ENCODE assay signal across 25 cellular contexts in genomic region chr3:111746772-111747171, GRCh38.
"Had no signal": no experiment of that assay in that cellular context is flagged by ENCODE, and none has a peak within 500 bp of the region (broad histone marks: within the 10 kb centered on the region; RNA-seq: fewer than 3 reads in every experiment).

No MANE protein-coding gene starts in this region.

- ATAC-seq: naive thymus-derived CD4-positive, alpha-beta T cell; natural killer cell treated with Interleukin-12 subunit alpha and Interleukin-12 subunit beta and Interleukin-15 and Interleukin-18, amount 100 ng/mL, for 72 hours; stimulated activated naive B cell treated with anti-CD40 and anti-IgM and Interleukin-4, amounts not matched to agents 10 μg/mL and 1 μg/mL and 100 μg/mL, for 72 hours; stimulated activated naive CD8-positive, alpha-beta T cell treated with anti-CD3 and anti-CD28 coated beads, Interleukin-15, Interleukin-2, amounts not matched to agents 100 U/mL and 50 U/mL, for 24 hours had no signal

- H3K27me3 Mint-ChIP-seq: natural killer cell treated with Interleukin-12 subunit alpha and Interleukin-12 subunit beta and Interleukin-15 and Interleukin-18, amount 100 ng/mL, for 72 hours; progenitor cell of endocrine pancreas; stimulated activated naive B cell treated with anti-CD40 and anti-IgM and Interleukin-4, amounts not matched to agents 10 μg/mL and 1 μg/mL and 100 μg/mL, for 72 hours had no signal

- H3K9me3 ChIP-seq: mucosa of descending colon, ovary, testis, thyroid gland had no signal

- DNase-seq: hippocampal formation; kidney; left colon; left lung; midbrain; mucosa of descending colon; naive thymus-derived CD4-positive, alpha-beta T cell; ovary; stimulated activated CD4-positive, alpha-beta T cell treated with anti-CD3 and anti-CD28 coated beads, Interleukin-12 subunit alpha, Interleukin-12 subunit beta, amount 100 ng/mL, for 4 hours; stimulated activated CD4-positive, alpha-beta T cell treated with anti-CD3 and anti-CD28 coated beads, Interleukin-15, amount 100 ng/mL, for 24 hours; stimulated activated CD4-positive, alpha-beta T cell treated with anti-CD3 and anti-CD28 coated beads, Interleukin-2, amount 100 ng/mL, for 24 hours; stimulated activated CD4-positive, alpha-beta T cell treated with anti-CD3 and anti-CD28 coated beads, Interleukin-4, amount 100 ng/mL, for 1 hour; stimulated activated naive B cell treated with anti-CD40 and anti-IgM and Interleukin-4, amounts not matched to agents 10 μg/mL and 1 μg/mL and 100 μg/mL, for 72 hours; stimulated activated naive CD8-positive, alpha-beta T cell treated with anti-CD3 and anti-CD28 coated beads, Interleukin-15, Interleukin-2, amounts not matched to agents 100 U/mL and 50 U/mL, for 24 hours; stomach; testis; thyroid gland; transverse colon; upper lobe of left lung had no signal

- H3K27ac ChIP-seq: left lung, ovary, right atrium auricular region, testis, thyroid gland, transverse colon, upper lobe of left lung had no signal

- H3K27ac Mint-ChIP-seq: memory B cell; naive thymus-derived CD4-positive, alpha-beta T cell; natural killer cell treated with Interleukin-12 subunit alpha and Interleukin-12 subunit beta and Interleukin-15 and Interleukin-18, amount 100 ng/mL, for 72 hours; progenitor cell of endocrine pancreas; stimulated activated naive B cell treated with anti-CD40 and anti-IgM and Interleukin-4, amounts not matched to agents 10 μg/mL and 1 μg/mL and 100 μg/mL, for 72 hours had no signal

- H3K4me3 ChIP-seq: left lung, lung, mucosa of descending colon, ovary, right atrium auricular region, skin epidermis, stomach, testis, thyroid gland, transverse colon, upper lobe of left lung had no signal

- H3K36me3 ChIP-seq: left lung, ovary, right atrium auricular region, stomach, thyroid gland, transverse colon, upper lobe of left lung had no signal

- H3K27me3 ChIP-seq: left lung, ovary, right atrium auricular region, stomach, testis, thyroid gland, transverse colon, upper lobe of left lung had no signal

- H3K36me3 Mint-ChIP-seq: memory B cell had no signal

- H3K4me1 Mint-ChIP-seq: memory B cell; stimulated activated naive B cell treated with anti-CD40 and anti-IgM and Interleukin-4, amounts not matched to agents 10 μg/mL and 1 μg/mL and 100 μg/mL, for 72 hours had no signal

- H3K4me1 ChIP-seq: left lung, right atrium auricular region, testis, thyroid gland, upper lobe of left lung had no signal

- H3K9me3 Mint-ChIP-seq: memory B cell; natural killer cell treated with Interleukin-12 subunit alpha and Interleukin-12 subunit beta and Interleukin-15 and Interleukin-18, amount 100 ng/mL, for 72 hours had no signal

- H3K4me3 Mint-ChIP-seq: memory B cell; naive thymus-derived CD4-positive, alpha-beta T cell; natural killer cell treated with Interleukin-12 subunit alpha and Interleukin-12 subunit beta and Interleukin-15 and Interleukin-18, amount 100 ng/mL, for 72 hours; stimulated activated naive B cell treated with anti-CD40 and anti-IgM and Interleukin-4, amounts not matched to agents 10 μg/mL and 1 μg/mL and 100 μg/mL, for 72 hours had no signal
